ENCODE assay signal across 1 cellular context in the genomic region with DNA sequence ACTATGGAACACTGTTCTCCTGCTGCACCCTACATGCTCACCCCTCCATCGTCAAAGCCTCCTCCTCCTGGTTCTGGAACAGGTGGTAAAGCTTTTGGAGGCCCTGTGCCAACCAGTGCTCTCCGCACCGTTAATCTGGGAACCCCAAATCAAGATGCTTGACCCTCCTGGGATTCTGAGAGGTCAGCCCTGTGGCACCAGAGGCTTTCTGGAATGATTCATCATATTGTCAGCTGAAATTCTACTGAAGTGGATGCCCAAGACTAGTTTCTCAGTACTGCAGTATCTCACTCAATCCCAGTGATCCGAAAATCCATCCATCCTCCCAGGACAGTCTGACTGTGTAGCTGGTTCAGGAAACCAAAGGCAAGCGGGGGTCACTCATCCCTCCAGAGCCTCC.
TF ChIP-seq lines count a peak whose summit lies in the region.

No MANE protein-coding gene starts in this region.

TF ChIP-seq in IMR-90, 13 proteins besides CTCF, POLR2A, EP300 and RAD21:
- TF ChIP-seq CEBPB (IDR thresholded peaks at IDR 0.05; ENCODE audit: low read depth, low read length) (no peak), CHD1 (IDR thresholded peaks at IDR 0.05; ENCODE audit: low read depth, low read length) (no peak), MAFK (IDR thresholded peaks at IDR 0.05; ENCODE audit: low read depth, low read length) (no peak), MXI1 (IDR thresholded peaks at IDR 0.05; ENCODE audit: borderline replicate concordance, low read depth, low read length) (no peak), RFX5 (IDR thresholded peaks at IDR 0.05; ENCODE audit: low read depth, low read length) (no peak), FOS (IDR thresholded peaks at IDR 0.05; ENCODE audit: low read depth, low read length) (no peak), NFE2L2 (IDR thresholded peaks at IDR 0.05; ENCODE audit: low read depth, low read length) (no peak), MAZ (IDR thresholded peaks at IDR 0.05; ENCODE audit: borderline replicate concordance, low read depth, low read length) (no peak), RCOR1 (IDR thresholded peaks at IDR 0.05; ENCODE audit: insufficient replicate concordance, low read length) (no peak)
- TF ChIP-seq, protein P1, sequence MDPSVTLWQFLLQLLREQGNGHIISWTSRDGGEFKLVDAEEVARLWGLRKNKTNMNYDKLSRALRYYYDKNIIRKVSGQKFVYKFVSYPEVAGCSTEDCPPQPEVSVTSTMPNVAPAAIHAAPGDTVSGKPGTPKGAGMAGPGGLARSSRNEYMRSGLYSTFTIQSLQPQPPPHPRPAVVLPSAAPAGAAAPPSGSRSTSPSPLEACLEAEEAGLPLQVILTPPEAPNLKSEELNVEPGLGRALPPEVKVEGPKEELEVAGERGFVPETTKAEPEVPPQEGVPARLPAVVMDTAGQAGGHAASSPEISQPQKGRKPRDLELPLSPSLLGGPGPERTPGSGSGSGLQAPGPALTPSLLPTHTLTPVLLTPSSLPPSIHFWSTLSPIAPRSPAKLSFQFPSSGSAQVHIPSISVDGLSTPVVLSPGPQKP (IDR thresholded peaks at IDR 0.05; ENCODE audit: borderline replicate concordance, low read depth, low read length) = no peak
